23 cellular contexts compared by ENCODE assay signal in genomic region chr2:192087398-192087958, GRCh38.
A peak's percentile ranks its signal among the peaks of the same experiment; 100 is the strongest.
DNase-seq lines count a peak whose midpoint lies in the region; FAIRE-seq and TF ChIP-seq lines count a peak whose summit lies in the region.
"Had no signal": no experiment of that assay in that cellular context is flagged by ENCODE, and none has a peak within 500 bp of the region (broad histone marks: within the 10 kb centered on the region; RNA-seq: fewer than 3 reads in every experiment).

No MANE protein-coding gene starts in this region.

- DNase-seq in NCI-H748 (lab: John Stamatoyannopoulos, UW; ENCODE audit: unreplicated experiment): peak; percentile 30
- DNase-seq in NCI-H748 treated with DMSO at 0.1 percent for 48 hours (lab: John Stamatoyannopoulos, UW): no peak
- peak; percentile 85 for DNase-seq in NCI-H2171 treated with DMSO at 0.1 percent for 48 hours (lab: John Stamatoyannopoulos, UW)
- peak; percentile 35 for DNase-seq in bronchial epithelial cell (ENCODE audit: low read depth)
- DNase-seq in RPMI8226: no peak
- no peak for DNase-seq in cerebellum (ENCODE audit: low spot score)
- DNase-seq in testis: no peak
- DNase-seq: activated CD4-positive, CD25-positive, alpha-beta regulatory T cell; activated CD8-positive, alpha-beta memory T cell treated with anti-CD3 and anti-CD28 coated beads for 24 hours; dorsolateral prefrontal cortex; IMR-90; lower lobe of right lung; NCI-H2227 treated with DMSO at 0.1 percent for 48 hours; right lobe of liver; SIG-M5; T-helper 2 cell; upper lobe of left lung had no signal

- H3K4me1 Mint-ChIP-seq in nephron: no peaks in the 10 kb centered on the region
- H3K4me1 Mint-ChIP-seq: activated T-helper 17 cell treated with anti-CD3 and anti-CD28 coated beads, Interleukin-2, amount 50 U/mL, for 72 hours had no signal

- no peaks in the 10 kb centered on the region for H3K9me3 Mint-ChIP-seq in nephron
- H3K9me3 Mint-ChIP-seq: activated T-helper 17 cell treated with anti-CD3 and anti-CD28 coated beads, Interleukin-2, amount 50 U/mL, for 72 hours; stimulated activated naive CD8-positive, alpha-beta T cell treated with anti-CD3 and anti-CD28 coated beads, Interleukin-15, Interleukin-2, amounts not matched to agents 100 ng/mL and 50 ng/mL, for 24 hours had no signal

- no peak for TF ChIP-seq POLR2A in testis (IDR thresholded peaks at IDR 0.05)

- TF ChIP-seq CTCF in bronchial epithelial cell (IDR thresholded peaks at IDR 0.05; ENCODE audit: insufficient read depth, low read length, severe bottlenecking) (no peak), nephron (IDR thresholded peaks at IDR 0.05; ENCODE audit: unreplicated experiment in 3 of 3) (no peak), testis (IDR thresholded peaks at IDR 0.05) (no peak)

- H3K36me3 ChIP-seq in bronchial epithelial cell (ENCODE audit: control insufficient read depth, insufficient read depth, low read length) (no peaks in the 10 kb centered on the region), testis (ENCODE audit: low read depth, missing control alignments) (no peaks in the 10 kb centered on the region)
- H3K36me3 ChIP-seq: BLaER1 treated with 17β-estradiol and CSF1 and Interleukin-3, amounts not matched to agents 10 nM and 100 nM; cardiac muscle cell; lower lobe of right lung; right lobe of liver; upper lobe of left lung had no signal

- H3K4me3 ChIP-seq in bronchial epithelial cell (ENCODE audit: low read depth, low read length): no peak overlapping the region
- no peak overlapping the region for H3K4me3 ChIP-seq in testis
- H3K4me3 ChIP-seq: BLaER1 treated with 17β-estradiol and CSF1 and Interleukin-3, amounts not matched to agents 10 nM and 100 nM; cardiac muscle cell; dorsolateral prefrontal cortex; lower lobe of right lung; right lobe of liver; upper lobe of left lung had no signal

- no peak for FAIRE-seq in bronchial epithelial cell (lab: Jason Lieb, UNC)
- FAIRE-seq: H1 had no signal

- no peaks in the 10 kb centered on the region for H3K36me3 Mint-ChIP-seq in nephron (ENCODE audit: low read depth)

- H3K4me1 ChIP-seq in testis: no peaks in the 10 kb centered on the region
- H3K4me1 ChIP-seq: lower lobe of right lung, right lobe of liver, upper lobe of left lung had no signal

- intact Hi-C loops in testis (cut with DNase I; ENCODE audit: low total_unique reads): no loop called here

- H3K27ac Mint-ChIP-seq in nephron: peak overlapping the region in 2 of 3 experiments; percentile 44 to 49
- H3K27ac Mint-ChIP-seq: activated T-helper 17 cell treated with anti-CD3 and anti-CD28 coated beads, Interleukin-2, amount 50 U/mL, for 72 hours; stimulated activated naive CD8-positive, alpha-beta T cell treated with anti-CD3 and anti-CD28 coated beads, Interleukin-15, Interleukin-2, amounts not matched to agents 100 ng/mL and 50 ng/mL, for 24 hours had no signal

- 41 to 56% methylated on average over 4 of the region's 4 CpGs for WGBS in testis, 2 donors

- H3K9me3 ChIP-seq in testis: no peaks in the 10 kb centered on the region
- H3K9me3 ChIP-seq: BLaER1 treated with 17β-estradiol and CSF1 and Interleukin-3, amounts not matched to agents 10 nM and 100 nM; lower lobe of right lung; right lobe of liver; upper lobe of left lung had no signal

- H3K27ac ChIP-seq in testis: no peak overlapping the region
- H3K27ac ChIP-seq: BLaER1 treated with 17β-estradiol and CSF1 and Interleukin-3, amounts not matched to agents 10 nM and 100 nM; cardiac muscle cell; lower lobe of right lung; right lobe of liver; upper lobe of left lung had no signal

- no peak overlapping the region for H3K4me3 Mint-ChIP-seq in nephron
- H3K4me3 Mint-ChIP-seq: activated T-helper 17 cell treated with anti-CD3 and anti-CD28 coated beads, Interleukin-2, amount 50 U/mL, for 72 hours; stimulated activated naive CD8-positive, alpha-beta T cell treated with anti-CD3 and anti-CD28 coated beads, Interleukin-15, Interleukin-2, amounts not matched to agents 100 ng/mL and 50 ng/mL, for 24 hours had no signal

- H3K27me3 ChIP-seq in bronchial epithelial cell (ENCODE audit: control insufficient read depth, insufficient read depth, low read length) (no peaks in the 10 kb centered on the region), testis (no peaks in the 10 kb centered on the region)
- H3K27me3 ChIP-seq: BLaER1 treated with 17β-estradiol and CSF1 and Interleukin-3, amounts not matched to agents 10 nM and 100 nM; cardiac muscle cell; dorsolateral prefrontal cortex; right lobe of liver; upper lobe of left lung had no signal

- H3K27me3 Mint-ChIP-seq in nephron (ENCODE audit: low read depth): peaks cover 27% of the 10 kb centered on the region

Comparison
In these comparisons a context has a peak if more than half of its experiments do, and no peak if none do; other contexts are left out.
1. DNase-seq: peak in NCI-H748 (single experiment), NCI-H2171 treated with DMSO at 0.1 percent for 48 hours (single experiment) and bronchial epithelial cell (single experiment); none in NCI-H748 treated with DMSO at 0.1 percent for 48 hours (single experiment), RPMI8226 (single experiment), cerebellum (single experiment) and testis (single experiment).